Comparison of ENCODE assay signal across 1 cellular context in the genomic region with DNA sequence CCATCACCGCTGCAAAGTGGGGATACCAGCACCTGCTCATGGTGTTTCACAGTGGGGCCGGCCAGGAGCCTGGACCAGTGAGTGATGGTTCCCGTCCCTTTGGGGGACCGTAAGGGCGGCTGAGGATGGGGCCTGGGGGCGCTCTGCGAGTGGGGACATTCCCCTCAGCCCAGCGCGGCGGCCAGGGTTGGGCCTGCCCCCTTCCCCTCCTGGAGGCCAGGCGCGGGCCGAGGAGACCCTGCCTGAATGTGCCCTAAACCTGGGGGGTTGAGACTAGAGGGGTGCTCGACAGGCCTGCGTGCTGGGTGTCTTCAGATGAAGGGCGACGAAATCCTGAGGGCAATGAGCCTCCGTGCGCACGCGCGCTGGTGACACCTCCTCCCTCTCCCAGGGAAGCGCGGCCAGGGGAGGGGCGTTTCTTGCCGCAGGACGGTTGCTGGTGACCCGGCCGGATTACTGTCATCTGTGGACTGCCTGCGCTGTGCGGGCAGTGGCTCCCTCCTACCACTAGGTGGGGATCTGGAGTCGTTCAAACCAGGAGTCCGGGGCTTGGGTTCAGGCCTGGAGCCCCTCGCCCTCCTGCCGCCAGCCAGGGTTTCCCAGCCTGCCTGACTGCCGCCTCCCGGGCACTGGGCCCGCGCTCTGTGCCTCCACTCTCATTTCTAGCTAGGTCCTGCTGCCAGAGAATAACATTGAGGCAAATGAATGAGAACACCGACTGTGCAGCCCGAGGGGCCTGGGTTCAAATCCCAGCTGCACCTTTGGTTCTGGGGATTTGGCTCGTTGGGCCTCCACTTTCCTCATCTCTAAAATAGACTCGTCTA.
TF ChIP-seq lines count a peak whose summit lies in the region.

No MANE protein-coding gene starts in this region.

TF ChIP-seq in GM23338, 12 proteins besides CTCF, POLR2A, EP300 and RAD21:
- TF ChIP-seq ETS1 (IDR thresholded peaks at IDR 0.05) (no peak), POLR2AphosphoS5 (IDR thresholded peaks at IDR 0.05; ENCODE audit: low read depth) (peak; percentile 43), CREB1 (CRISPR knock-in tag; IDR thresholded peaks at IDR 0.05; ENCODE audit: low read depth) (0 out of 2 replicates have a peak, but pooled peaks have one; percentile 4), EZH2phosphoT487 (IDR thresholded peaks at IDR 0.05; ENCODE audit: unreplicated experiment) (no peak)
